ENCODE assay signal across 28 cellular contexts in the genomic region with DNA sequence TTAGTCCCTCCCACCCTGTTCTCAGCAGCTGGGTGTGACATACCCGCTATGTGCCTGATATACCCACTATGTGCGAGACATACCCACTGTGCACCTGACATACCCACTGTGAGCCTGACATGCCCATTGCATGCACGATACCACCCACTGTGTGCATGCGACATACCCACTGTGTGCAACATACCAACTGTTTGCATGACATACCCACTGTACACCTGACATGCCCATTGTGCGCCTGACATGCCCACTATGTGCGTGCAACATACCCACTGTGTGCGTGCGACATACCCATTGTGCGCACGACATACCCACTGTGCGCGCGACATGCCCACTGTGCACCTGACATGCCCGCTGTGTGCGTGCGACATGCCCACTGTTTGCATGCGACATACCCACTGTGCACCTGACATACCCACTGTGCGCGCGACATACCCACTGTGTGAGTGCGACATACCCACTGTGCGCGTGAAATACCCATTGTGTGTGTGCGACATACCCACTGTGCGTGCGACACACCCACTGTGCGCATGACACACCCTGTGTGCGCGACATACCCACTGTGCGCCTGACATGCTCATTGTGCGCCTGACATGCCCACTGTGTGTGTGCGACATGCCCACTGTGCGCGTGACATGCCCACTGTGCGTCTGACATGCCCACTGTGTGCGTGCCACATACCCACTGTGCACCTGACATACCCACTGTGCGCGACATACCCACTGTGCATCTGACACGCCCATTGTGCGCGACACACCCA. TPM values are rescaled to one million over a fixed set of nuclear protein-coding genes. Genes with fewer than 3 reads are reported as not detected.
A peak's percentile ranks its signal among the peaks of the same experiment; 100 is the strongest.
DNase-seq lines count a peak whose midpoint lies in the region; FAIRE-seq and TF ChIP-seq lines count a peak whose summit lies in the region.
"Had no signal": no experiment of that assay in that cellular context is flagged by ENCODE, and none has a peak within 500 bp of the region (broad histone marks: within the 10 kb centered on the region; RNA-seq: fewer than 3 reads in every experiment).

No MANE protein-coding gene starts in this region.

- H3K4ac ChIP-seq in H1 (replicated peaks; ENCODE audit: insufficient read length, low read depth, low read length) (no peak overlapping the region), trophoblast cell (ENCODE audit: low read depth, low read length) (no peak overlapping the region)

- H3K27me3 Mint-ChIP-seq in activated CD4-positive, alpha-beta T cell treated with anti-CD3 and anti-CD28 coated beads, Interleukin-2, amount 10 ng/mL, durations not matched to agents 24 days and 14 days: no peaks in the 10 kb centered on the region
- H3K27me3 Mint-ChIP-seq: activated CD4-positive, alpha-beta T cell treated with anti-CD3 and anti-CD28 coated beads for 36 hours; activated naive CD8-positive, alpha-beta T cell treated with anti-CD3 and anti-CD28 coated beads, Interleukin-2, amount 10 ng/mL, durations not matched to agents 7 days and 5 days; activated T-helper 17 cell treated with anti-CD3 and anti-CD28 coated beads, Interleukin-2, amount 50 U/mL, for 72 hours; naive thymus-derived CD4-positive, alpha-beta T cell had no signal

- no peak overlapping the region for H3K56ac ChIP-seq in H1 (replicated peaks; ENCODE audit: insufficient read length, low read depth, low read length)

- H3K79me2 ChIP-seq in H1 (ENCODE audit: control insufficient read depth in 1 of 2, insufficient read depth in 2 of 2, low read length in 2 of 2) (peaks cover 11 to 18% of the 10 kb centered on the region in 2 experiments), trophoblast cell (ENCODE audit: control insufficient read depth, insufficient read depth, low read length, poor library complexity) (peaks cover 7% of the 10 kb centered on the region)

- TF ChIP-seq RAD21 in H1 (IDR thresholded peaks at IDR 0.05 in 1 of 2, conservative IDR thresholded peaks at IDR 0.05 in 1 of 2; ENCODE audit: low read depth in 2 of 2, low read length in 2 of 2): no peak

- POLR2A ChIA-PET in H1 (lab: Charles Lee; ENCODE audit: partially characterized antibody): no interaction called here

- H2BK15ac ChIP-seq in H1 (ENCODE audit: low read length): peak overlapping the region; percentile 89; the same call in 1 of the 2 replicates

- H3K4me1 ChIP-seq in H1 (replicated peaks in 1 of 4; ENCODE audit: control insufficient read depth in 3 of 4, insufficient read depth in 4 of 4, low read length in 3 of 4) (peaks cover 0 to 12% (median 3%) of the 10 kb centered on the region in 4 experiments; a peak in 4 of 7 replicates), trophoblast cell (ENCODE audit: control insufficient read depth in 1 of 2, insufficient read depth in 2 of 2, low read length in 2 of 2) (peaks cover 7 to 8% of the 10 kb centered on the region in 2 experiments), vagina (peaks cover 35% of the 10 kb centered on the region)

- H2AFZ ChIP-seq in H1 (ENCODE audit: low read length) (no peak overlapping the region), trophoblast cell (ENCODE audit: insufficient read depth, low read length, poor library complexity) (no peak overlapping the region)

- DNase-seq in activated CD4-positive, alpha-beta T cell treated with anti-CD3 and anti-CD28 coated beads, Interleukin-2, amount 10 ng/mL, durations not matched to agents 24 days and 14 days: no peak
- DNase-seq in activated CD4-positive, alpha-beta T cell treated with anti-CD3 and anti-CD28 coated beads for 1 hour: no peak
- DNase-seq in HTR-8/SVneo (ENCODE audit: insufficient read length, low spot score) (no peak), H1 (ENCODE audit: low read depth in 1 of 2, low spot score in 2 of 2) (no peak), trophoblast cell (no peak), vagina (ENCODE audit: extremely low spot score in 2 of 2) (no peak), NCI-H2107 treated with DMSO at 0.1 percent for 48 hours (lab: John Stamatoyannopoulos, UW; ENCODE audit: unreplicated experiment) (no peak), NCI-H1105 (lab: John Stamatoyannopoulos, UW) (no peak)
- DNase-seq: 8988T; activated CD4-positive, alpha-beta T cell treated with anti-CD3 and anti-CD28 coated beads for 36 hours; activated naive CD8-positive, alpha-beta T cell treated with anti-CD3 and anti-CD28 coated beads, Interleukin-2, amount 10 ng/mL, durations not matched to agents 7 days and 5 days; AML-193; cerebellar nuclear complex; foreskin fibroblast; HFFc6; KG1; left colon; MV-4-11; naive thymus-derived CD4-positive, alpha-beta T cell; NCI-H187; NCI-H69; right cardiac atrium; stimulated activated CD4-positive, alpha-beta T cell treated with anti-CD3 and anti-CD28 coated beads, Interleukin-4, amount 100 ng/mL, for 4 hours; stimulated activated naive CD4-positive, alpha-beta T cell treated with Interleukin-2 at 50 U/mL for 16 hours had no signal

- TF ChIP-seq CTCF in H1 (IDR thresholded peaks at IDR 0.05; ENCODE audit: control extremely low read depth in 1 of 3, insufficient read depth in 1 of 3, low read depth in 1 of 3, low read length in 3 of 3): no peak
- TF ChIP-seq CTCF in vagina (IDR thresholded peaks at IDR 0.05): no peak

- no peaks in the 10 kb centered on the region for H3K9me3 ChIP-seq in H1 (ENCODE audit: insufficient read depth in 2 of 2, low read depth in 1 of 2, low read length in 1 of 2)
- peaks cover 10% of the 10 kb centered on the region for H3K9me3 ChIP-seq in trophoblast cell (ENCODE audit: insufficient read depth, low read depth, low read length)
- H3K9me3 ChIP-seq in vagina: no peaks in the 10 kb centered on the region
- H3K9me3 ChIP-seq: ovary had no signal

- H3K79me1 ChIP-seq in H1 (ENCODE audit: low read depth, low read length) (peaks cover 10% of the 10 kb centered on the region; the same call in 1 of the 2 replicates), trophoblast cell (ENCODE audit: low read length) (peaks cover 5% of the 10 kb centered on the region)

- H3K4me1 Mint-ChIP-seq in activated CD4-positive, alpha-beta T cell treated with anti-CD3 and anti-CD28 coated beads, Interleukin-2, amount 10 ng/mL, durations not matched to agents 24 days and 14 days: peaks cover 34% of the 10 kb centered on the region

- H3K9ac ChIP-seq in H1 (replicated peaks in 1 of 4; ENCODE audit: extremely low read depth in 1 of 4, low read depth in 3 of 4, low read length in 3 of 4) (no peak overlapping the region), trophoblast cell (ENCODE audit: low read length) (no peak overlapping the region)

- H2BK12ac ChIP-seq in H1 (ENCODE audit: low read depth, low read length) (peak overlapping the region; percentile 94), trophoblast cell (ENCODE audit: low read length) (no peak overlapping the region)

- H3K4me3 ChIP-seq in H1 (ENCODE audit: extremely low read depth in 1 of 4, insufficient read depth in 2 of 4, low read depth in 3 of 4, low read length in 4 of 4) (no peak overlapping the region), trophoblast cell (ENCODE audit: low read depth, low read length) (peak overlapping the region; percentile 60), vagina (no peak overlapping the region)
- H3K4me3 ChIP-seq: ovary had no signal

- H3K36me3 ChIP-seq in H1 (ENCODE audit: control insufficient read depth in 2 of 4, insufficient read depth in 4 of 4, low read length in 3 of 4) (peaks cover under 1 to 7% (median 6%) of the 10 kb centered on the region in 4 experiments; a peak in 6 of 8 replicates), trophoblast cell (ENCODE audit: control insufficient read depth in 1 of 2, insufficient read depth in 2 of 2, low read length in 2 of 2) (peaks cover 4 to 6% of the 10 kb centered on the region in 2 experiments), vagina (no peaks in the 10 kb centered on the region)
- H3K36me3 ChIP-seq: ovary had no signal

- H2BK120ac ChIP-seq in H1 (replicated peaks; ENCODE audit: low read depth, low read length) (no peak overlapping the region), trophoblast cell (ENCODE audit: insufficient read depth, low read length, poor library complexity) (no peak overlapping the region)

- H3K18ac ChIP-seq in H1 (ENCODE audit: extremely low read depth, low read length) (no peak overlapping the region), trophoblast cell (ENCODE audit: low read length) (no peak overlapping the region)

- peaks cover 16% of the 10 kb centered on the region for H3K36me3 Mint-ChIP-seq in activated CD4-positive, alpha-beta T cell treated with anti-CD3 and anti-CD28 coated beads, Interleukin-2, amount 10 ng/mL, durations not matched to agents 24 days and 14 days (ENCODE audit: low read depth)
- H3K36me3 Mint-ChIP-seq: activated naive CD8-positive, alpha-beta T cell treated with anti-CD3 and anti-CD28 coated beads, Interleukin-2, amount 10 ng/mL, durations not matched to agents 7 days and 5 days had no signal

- no peak overlapping the region for H3K4me2 ChIP-seq in H1 (ENCODE audit: insufficient read depth in 1 of 2, low read depth in 2 of 2, low read length in 2 of 2)
- H3K4me2 ChIP-seq in trophoblast cell (ENCODE audit: low read length): no peak overlapping the region

- TF ChIP-seq POLR2A in H1 (IDR thresholded peaks at IDR 0.05; ENCODE audit: control extremely low read depth in 1 of 2, low read depth in 2 of 2, low read length in 2 of 2): no peak
- no peak for TF ChIP-seq POLR2A in vagina (IDR thresholded peaks at IDR 0.05)

- intact Hi-C loops in activated CD4-positive, alpha-beta T cell treated with anti-CD3 and anti-CD28 coated beads, Interleukin-2, amount 10 ng/mL, durations not matched to agents 24 days and 14 days (cut with micrococcal nuclease): loop anchor here (10.0 kb wide), 1 partner anchor 122 kb away; no protein-coding TSS in a partner anchor
- intact Hi-C loops in vagina (cut with DNase I): no loop called here

- H3K9me3 Mint-ChIP-seq in activated CD4-positive, alpha-beta T cell treated with anti-CD3 and anti-CD28 coated beads, Interleukin-2, amount 10 ng/mL, durations not matched to agents 24 days and 14 days: no peaks in the 10 kb centered on the region
- H3K9me3 Mint-ChIP-seq: activated naive CD8-positive, alpha-beta T cell treated with anti-CD3 and anti-CD28 coated beads, Interleukin-2, amount 10 ng/mL, durations not matched to agents 7 days and 5 days; activated T-helper 17 cell treated with anti-CD3 and anti-CD28 coated beads, Interleukin-2, amount 50 U/mL, for 72 hours; HFFc6; T-helper 1 cell treated with Interleukin-12 subunit alpha and Interleukin-12 subunit beta and Interleukin-4 antibody, amounts not matched to agents 30 μg/mL and 1 μg/mL, for 36 hours had no signal

- no peak overlapping the region for H4K12ac ChIP-seq in trophoblast cell (ENCODE audit: low read depth, low read length)

- H4K5ac ChIP-seq in H1 (ENCODE audit: insufficient read length, low read depth, low read length): no peak overlapping the region

- no peak overlapping the region for H3K4me3 Mint-ChIP-seq in activated CD4-positive, alpha-beta T cell treated with anti-CD3 and anti-CD28 coated beads, Interleukin-2, amount 10 ng/mL, durations not matched to agents 24 days and 14 days
- H3K4me3 Mint-ChIP-seq: activated CD4-positive, alpha-beta T cell treated with anti-CD3 and anti-CD28 coated beads for 36 hours; activated naive CD8-positive, alpha-beta T cell treated with anti-CD3 and anti-CD28 coated beads, Interleukin-2, amount 10 ng/mL, durations not matched to agents 7 days and 5 days; activated T-helper 17 cell treated with anti-CD3 and anti-CD28 coated beads, Interleukin-2, amount 50 U/mL, for 72 hours; HFFc6; T-helper 1 cell treated with Interleukin-12 subunit alpha and Interleukin-12 subunit beta and Interleukin-4 antibody, amounts not matched to agents 30 μg/mL and 1 μg/mL, for 36 hours had no signal

- H3K23ac ChIP-seq in H1 (ENCODE audit: insufficient read length) (no peak overlapping the region), trophoblast cell (ENCODE audit: low read length) (no peak overlapping the region)

- H3K23me2 ChIP-seq in H1 (ENCODE audit: low read depth, low read length): peaks cover 5% of the 10 kb centered on the region; the same call in 1 of the 2 replicates

- no peak overlapping the region for H4K91ac ChIP-seq in H1 (replicated peaks; ENCODE audit: insufficient read length, low read length)
- H4K91ac ChIP-seq in trophoblast cell (ENCODE audit: low read depth, low read length): no peak overlapping the region

- peak overlapping the region; percentile 73 for H3K27ac Mint-ChIP-seq in activated CD4-positive, alpha-beta T cell treated with anti-CD3 and anti-CD28 coated beads, Interleukin-2, amount 10 ng/mL, durations not matched to agents 24 days and 14 days
- H3K27ac Mint-ChIP-seq: activated CD4-positive, alpha-beta T cell treated with anti-CD3 and anti-CD28 coated beads for 36 hours; activated naive CD8-positive, alpha-beta T cell treated with anti-CD3 and anti-CD28 coated beads, Interleukin-2, amount 10 ng/mL, durations not matched to agents 7 days and 5 days; activated T-helper 17 cell treated with anti-CD3 and anti-CD28 coated beads, Interleukin-2, amount 50 U/mL, for 72 hours; HFFc6; T-helper 1 cell treated with Interleukin-12 subunit alpha and Interleukin-12 subunit beta and Interleukin-4 antibody, amounts not matched to agents 30 μg/mL and 1 μg/mL, for 36 hours had no signal

- CTCF ChIA-PET in H1 (lab: Charles Lee; ENCODE audit: partially characterized antibody): interaction anchor here (0.6 kb wide), 1 partner anchor 1150 kb away, joined by 3 read pairs; no protein-coding TSS in a partner anchor

- H2BK5ac ChIP-seq in H1 (ENCODE audit: low read depth, low read length) (peak overlapping the region; percentile 54; the same call in 1 of the 2 replicates), trophoblast cell (ENCODE audit: low read depth, low read length, poor library complexity) (no peak overlapping the region)

- H2BK20ac ChIP-seq in H1 (ENCODE audit: low read length): no peak overlapping the region

- no peak for TF ChIP-seq EP300 in H1 (IDR thresholded peaks at IDR 0.05; ENCODE audit: borderline replicate concordance in 1 of 2, low read depth in 2 of 2, low read length in 2 of 2)

- peaks cover 0 to 10% of the 10 kb centered on the region in 2 experiments for H4K20me1 ChIP-seq in H1 (replicated peaks in 1 of 2; ENCODE audit: control insufficient read depth in 1 of 2, insufficient read depth in 2 of 2, low read length in 2 of 2)

- WGBS in H1 (ENCODE audit: extremely low coverage in 1 of 2, insufficient coverage in 1 of 2, insufficient read length in 1 of 2, insufficient replicate concordance in 2 of 2, low coverage in 1 of 2, low lambda C conversion rate in 2 of 2, missing lambda C conversion rate in 1 of 2), 2 experiments: 95% methylated on average over 41 of the region's 41 CpGs; no CpG with 5 or more reads in 1 of the 2 experiments
- no CpG with 5 or more reads among the region's 41 CpGs for WGBS in trophoblast cell (ENCODE audit: extremely low coverage, insufficient coverage, insufficient read length)

- H4K8ac ChIP-seq in H1 (ENCODE audit: extremely low read depth, insufficient read depth, low read length): no peak overlapping the region
- H4K8ac ChIP-seq in trophoblast cell (ENCODE audit: low read depth, low read length): no peak overlapping the region

- H3K27ac ChIP-seq in H1 (ENCODE audit: low read depth, low read length) (no peak overlapping the region), trophoblast cell (ENCODE audit: low read depth, low read length) (no peak overlapping the region), vagina (no peak overlapping the region)
- H3K27ac ChIP-seq: ovary had no signal

- peak; percentile 63 for FAIRE-seq in HTR-8/SVneo (lab: Jason Lieb, UNC)
- FAIRE-seq in H1 (lab: Jason Lieb, UNC): no peak
- FAIRE-seq: RCC 7860 had no signal

- no peaks in the 10 kb centered on the region; a peak in 1 of 7 replicates for H3K27me3 ChIP-seq in H1 (replicated peaks in 1 of 4; ENCODE audit: control insufficient read depth in 3 of 4, extremely low read depth in 1 of 4, insufficient read depth in 3 of 4, low read length in 3 of 4)
- H3K27me3 ChIP-seq in trophoblast cell (ENCODE audit: insufficient read depth, low read length): no peaks in the 10 kb centered on the region
- H3K27me3 ChIP-seq in vagina: no peaks in the 10 kb centered on the region
- H3K27me3 ChIP-seq: ovary had no signal

- H2AK5ac ChIP-seq in H1 (ENCODE audit: low read depth, low read length) (peak overlapping the region; percentile 88), trophoblast cell (ENCODE audit: low read length) (no peak overlapping the region)

- H3K14ac ChIP-seq in H1 (ENCODE audit: insufficient read length) (no peak overlapping the region), trophoblast cell (ENCODE audit: low read length) (no peak overlapping the region)

RNA-seq across cellular contexts. Expression of a gene that starts 2.8 kb away (rescaled TPM):
- total RNA-seq in activated CD4-positive, alpha-beta T cell treated with anti-CD3 and anti-CD28 coated beads, Interleukin-2, amount 10 ng/mL, durations not matched to agents 24 days and 14 days: 94.4 and 99.4 TPM in 2 replicates
- total RNA-seq in H1 (2021; fragmentation: NEBNext Ultra II Directional; extraction: Animal tissue kit (Norgen Biotek cat#: 25700)): 54.3 and 55.2 TPM in 2 replicates
- polyA plus RNA-seq in H1 (2011; rRNA removed): 11.6 and 22.8 TPM in 2 replicates
- polyA plus RNA-seq in H1 (2011; cell fraction: cytosol; rRNA removed): 30.9 TPM
- polyA plus RNA-seq in H1 (2011; cell fraction: nucleus; rRNA removed): 73.1 TPM
- polyA plus RNA-seq in H1 (2012, experiment 1 of 2): 44.1 to 55.7 TPM (median 49.9 TPM) in 4 replicates
- polyA plus RNA-seq in H1 (2012, experiment 2 of 2): 36.7 TPM
- polyA plus RNA-seq in H1 (2013, experiment 1 of 2): 34.0 TPM
- polyA plus RNA-seq in H1 (2013, experiment 2 of 2): 32.3 TPM
- 23.5 and 28.3 TPM in 2 replicates for polyA minus RNA-seq in H1 (2011; rRNA and poly(A)+ RNA removed)
- 18.1 TPM for polyA minus RNA-seq in H1 (2011; cell fraction: cytosol; rRNA and poly(A)+ RNA removed)
- polyA minus RNA-seq in H1 (2011; cell fraction: nucleus; rRNA and poly(A)+ RNA removed): 53.8 TPM
- 21.7 and 21.9 TPM in 2 replicates for polyA plus RNA-seq in trophoblast cell (2013)
- 18.2 TPM for total RNA-seq in vagina

RNA-seq across cellular contexts. Expression of a gene that starts 10.5 kb away (rescaled TPM):
- total RNA-seq in activated CD4-positive, alpha-beta T cell treated with anti-CD3 and anti-CD28 coated beads, Interleukin-2, amount 10 ng/mL, durations not matched to agents 24 days and 14 days: 59.2 and 59.5 TPM in 2 replicates
- total RNA-seq in H1 (2021; fragmentation: NEBNext Ultra II Directional; extraction: Animal tissue kit (Norgen Biotek cat#: 25700)): 53.8 and 54.5 TPM in 2 replicates
- 63.1 and 64.1 TPM in 2 replicates for polyA plus RNA-seq in H1 (2011; rRNA removed)
- polyA plus RNA-seq in H1 (2011; cell fraction: cytosol; rRNA removed): 51.1 TPM
- 43.7 TPM for polyA plus RNA-seq in H1 (2011; cell fraction: nucleus; rRNA removed)
- polyA plus RNA-seq in H1 (2012, experiment 1 of 2): 74.6 to 90.9 TPM (median 78.1 TPM) in 4 replicates
- polyA plus RNA-seq in H1 (2012, experiment 2 of 2): 68.8 TPM
- 121 TPM for polyA plus RNA-seq in H1 (2013, experiment 1 of 2)
- 128 TPM for polyA plus RNA-seq in H1 (2013, experiment 2 of 2)
- polyA minus RNA-seq in H1 (2011; rRNA and poly(A)+ RNA removed): 31.5 and 33.0 TPM in 2 replicates
- 17.4 TPM for polyA minus RNA-seq in H1 (2011; cell fraction: cytosol; rRNA and poly(A)+ RNA removed)
- 15.0 TPM for polyA minus RNA-seq in H1 (2011; cell fraction: nucleus; rRNA and poly(A)+ RNA removed)
- polyA plus RNA-seq in trophoblast cell (2013): 112 and 114 TPM in 2 replicates
- total RNA-seq in vagina: 173 TPM
